In genomic region chr7:22447008-22447407, GRCh38 we compare ENCODE assay signal across 1 cellular context.
TF ChIP-seq lines count a peak whose summit lies in the region.

No MANE protein-coding gene starts in this region.

TF ChIP-seq in IMR-90, 13 proteins besides CTCF, POLR2A, EP300 and RAD21:
- TF ChIP-seq RFX5 (IDR thresholded peaks at IDR 0.05; ENCODE audit: low read depth, low read length) (no peak), BHLHE40 (IDR thresholded peaks at IDR 0.05; ENCODE audit: low read depth, low read length) (no peak), MAFK (IDR thresholded peaks at IDR 0.05; ENCODE audit: low read depth, low read length) (no peak), MAZ (IDR thresholded peaks at IDR 0.05; ENCODE audit: borderline replicate concordance, low read depth, low read length) (no peak), CEBPB (IDR thresholded peaks at IDR 0.05; ENCODE audit: low read depth, low read length) (no peak), CHD1 (IDR thresholded peaks at IDR 0.05; ENCODE audit: low read depth, low read length) (no peak), SMC3 (IDR thresholded peaks at IDR 0.05; ENCODE audit: low read depth, low read length) (no peak)
